In genomic region chr5:133222040-133222439, GRCh38 we compare ENCODE assay signal across 21 cellular contexts.
A peak's percentile ranks its signal among the peaks of the same experiment; 100 is the strongest.
DNase-seq lines count a peak whose midpoint lies in the region; ATAC-seq, FAIRE-seq and TF ChIP-seq lines count a peak whose summit lies in the region.
"Had no signal": no experiment of that assay in that cellular context is flagged by ENCODE, and none has a peak within 500 bp of the region (broad histone marks: within the 10 kb centered on the region; RNA-seq: fewer than 3 reads in every experiment).

No MANE protein-coding gene starts in this region.

- POLR2A ChIA-PET in A549 (lab: Yijun Ruan, JAX): no interaction called here

- TF ChIP-seq CTCF in A549 (IDR thresholded peaks at IDR 0.05): no peak
- no peak for TF ChIP-seq CTCF in chondrocyte (IDR thresholded peaks at IDR 0.05)
- TF ChIP-seq CTCF in neural cell (IDR thresholded peaks at IDR 0.05; ENCODE audit: poor library complexity, severe bottlenecking): no peak

- ATAC-seq in A549 (no peak), HG02678 (IDR thresholded peaks at IDR 0.05; ENCODE audit: unreplicated experiment) (no peak), HG03432 (IDR thresholded peaks at IDR 0.05; ENCODE audit: unreplicated experiment) (no peak), HG02840 (IDR thresholded peaks at IDR 0.05; ENCODE audit: low FRiP score, unreplicated experiment) (no peak)
- ATAC-seq: HCT116 had no signal

- no peaks in the 10 kb centered on the region for H3K9me3 Mint-ChIP-seq in chondrocyte (ENCODE audit: low read depth)
- H3K9me3 Mint-ChIP-seq: CD4-positive, alpha-beta memory T cell had no signal

- H3K4me3 ChIP-seq in A549: no peak overlapping the region
- no peak overlapping the region for H3K4me3 ChIP-seq in BLaER1 treated with 17β-estradiol and CSF1 and Interleukin-3, amounts not matched to agents 10 nM and 100 nM
- peak overlapping the region; percentile 40 for H3K4me3 ChIP-seq in neural cell (ENCODE audit: low read length)

- H3K9me2 ChIP-seq in neural cell (ENCODE audit: insufficient read depth, low read length): no peaks in the 10 kb centered on the region
- H3K9me2 ChIP-seq: SK-N-SH had no signal

- no peaks in the 10 kb centered on the region for H3K36me3 Mint-ChIP-seq in chondrocyte (ENCODE audit: low read depth)
- H3K36me3 Mint-ChIP-seq: CD4-positive, alpha-beta memory T cell had no signal

- H3K9me3 ChIP-seq in A549 (no peaks in the 10 kb centered on the region), neural cell (ENCODE audit: low read length) (no peaks in the 10 kb centered on the region)
- no peaks in the 10 kb centered on the region for H3K9me3 ChIP-seq in BLaER1 treated with 17β-estradiol and CSF1 and Interleukin-3, amounts not matched to agents 10 nM and 100 nM (replicated peaks in 1 of 11)
- H3K9me3 ChIP-seq: Caco-2, SK-N-SH had no signal

- H2AFZ ChIP-seq in neural cell (ENCODE audit: low read depth, low read length): no peak overlapping the region

- peaks cover 35% of the 10 kb centered on the region for H3K4me1 Mint-ChIP-seq in chondrocyte (ENCODE audit: low read depth)

- no peak overlapping the region for H3K4me3 Mint-ChIP-seq in chondrocyte (ENCODE audit: unreplicated experiment)
- H3K4me3 Mint-ChIP-seq: CD4-positive, alpha-beta memory T cell had no signal

- TF ChIP-seq RAD21 in A549 (conservative IDR thresholded peaks at IDR 0.05 in 1 of 2, IDR thresholded peaks at IDR 0.05 in 1 of 2): no peak
- no peak for TF ChIP-seq RAD21 in neural cell (conservative IDR thresholded peaks at IDR 0.05)

- no peaks in the 10 kb centered on the region for H3K27me3 Mint-ChIP-seq in chondrocyte (ENCODE audit: low read depth)

- no peaks in the 10 kb centered on the region for H3K36me3 ChIP-seq in BLaER1 treated with 17β-estradiol and CSF1 and Interleukin-3, amounts not matched to agents 10 nM and 100 nM
- no peaks in the 10 kb centered on the region for H3K36me3 ChIP-seq in neural cell (ENCODE audit: insufficient read depth, low read length)

- CTCF ChIA-PET in A549 (lab: Yijun Ruan, JAX): interaction anchor here (2.1 kb wide), 1 partner anchor 26 kb away, joined by 14 read pairs; no protein-coding TSS in a partner anchor

- no peaks in the 10 kb centered on the region for H3K79me2 ChIP-seq in neural cell (replicated peaks; ENCODE audit: insufficient read depth, low read length)

- H3K4me2 ChIP-seq in A549 (no peak overlapping the region), neural cell (ENCODE audit: low read length) (peak overlapping the region; percentile 40)
- H3K4me2 ChIP-seq in BLaER1 treated with 17β-estradiol and CSF1 and Interleukin-3, amounts not matched to agents 10 nM and 100 nM: peak overlapping the region; percentile 32 to 81 (median 64); a peak in 18 of 22 replicates
- H3K4me2 ChIP-seq: KMS-11, SK-N-SH had no signal

- H3K27ac ChIP-seq in A549: peak overlapping the region; percentile 63 to 66; a peak in 4 of 6 replicates
- peak overlapping the region in 2 of 11 experiments; percentile 21 to 40; a peak in 2 of 22 replicates for H3K27ac ChIP-seq in BLaER1 treated with 17β-estradiol and CSF1 and Interleukin-3, amounts not matched to agents 10 nM and 100 nM
- H3K27ac ChIP-seq in neural cell (ENCODE audit: low read length): peak overlapping the region; percentile 76
- H3K27ac ChIP-seq: KMS-11, RWPE1 had no signal

- peaks cover 0 to 8% (median 0%) of the 10 kb centered on the region in 11 experiments; a peak in 1 of 22 replicates for H3K27me3 ChIP-seq in BLaER1 treated with 17β-estradiol and CSF1 and Interleukin-3, amounts not matched to agents 10 nM and 100 nM
- H3K27me3 ChIP-seq in neural cell (ENCODE audit: insufficient read depth, low read depth, low read length): no peaks in the 10 kb centered on the region

- TF ChIP-seq POLR2A in A549 (IDR thresholded peaks at IDR 0.05; ENCODE audit: low read length): no peak

- peaks cover 42% of the 10 kb centered on the region for H3K4me1 ChIP-seq in A549
- peaks cover 17 to 50% (median 46%) of the 10 kb centered on the region in 10 experiments for H3K4me1 ChIP-seq in BLaER1 treated with 17β-estradiol and CSF1 and Interleukin-3, amounts not matched to agents 10 nM and 100 nM

- FAIRE-seq in A549 (lab: Jason Lieb, UNC): no peak

- peak overlapping the region; percentile 2 for H3K27ac Mint-ChIP-seq in chondrocyte (ENCODE audit: unreplicated experiment)
- H3K27ac Mint-ChIP-seq: CD4-positive, alpha-beta memory T cell had no signal

- no peak for DNase-seq in A549 (ENCODE audit: low read depth in 1 of 2, low spot score in 1 of 2)
- no peak for DNase-seq in chondrocyte (ENCODE audit: low spot score)
- no peak for DNase-seq in hypothalamus (lab: John Stamatoyannopoulos, UW)
- DNase-seq: Caco-2; CD4-positive, alpha-beta memory T cell; DMS 273 treated with DMSO at 0.1 percent for 48 hours; DMS79 treated with DMSO at 0.1 percent for 48 hours; NCI-H1092 treated with DMSO at 0.1 percent for 48 hours; NCI-H2029 treated with DMSO at 0.1 percent for 48 hours; NCI-H510A; NCI-H748 treated with DMSO at 0.1 percent for 48 hours; SIG-M5; SK-N-SH had no signal

- no peaks in the 10 kb centered on the region for H3F3A ChIP-seq in neural cell (ENCODE audit: insufficient read depth, low read length, poor library complexity, severe bottlenecking)

- WGBS in A549 (ENCODE audit: missing lambda C conversion rate): 95% methylated on average over 6 of the region's 6 CpGs

- TF ChIP-seq EP300 in A549 (IDR thresholded peaks at IDR 0.05) (no peak), neural cell (conservative IDR thresholded peaks at IDR 0.05; ENCODE audit: poor library complexity, severe bottlenecking) (no peak)

- H3K9ac ChIP-seq in BLaER1 treated with 17β-estradiol and CSF1 and Interleukin-3, amounts not matched to agents 10 nM and 100 nM: peak overlapping the region in 2 of 11 experiments; percentile 18 to 20; a peak in 2 of 22 replicates
- H3K9ac ChIP-seq in neural cell (ENCODE audit: low read length): peak overlapping the region; percentile 37
- H3K9ac ChIP-seq: KMS-11, SK-N-SH had no signal

- no peaks in the 10 kb centered on the region for H4K20me1 ChIP-seq in BLaER1 treated with 17β-estradiol and CSF1 and Interleukin-3, amounts not matched to agents 10 nM and 100 nM
- no peaks in the 10 kb centered on the region for H4K20me1 ChIP-seq in neural cell (ENCODE audit: insufficient read depth)

TF ChIP-seq in A549, 52 proteins besides CTCF, POLR2A, EP300 and RAD21:
- no peak for TF ChIP-seq CHD2 (IDR thresholded peaks at IDR 0.05; ENCODE audit: low read length, partially characterized antibody)
- no peak for TF ChIP-seq FOSB (CRISPR knock-in tag; IDR thresholded peaks at IDR 0.05)
- TF ChIP-seq TP53 (CRISPR knock-in tag; IDR thresholded peaks at IDR 0.05): no peak
- TF ChIP-seq MAFK (IDR thresholded peaks at IDR 0.05; ENCODE audit: partially characterized antibody): no peak
- TF ChIP-seq ATOH8 (CRISPR knock-in tag; IDR thresholded peaks at IDR 0.05; ENCODE audit: low read depth): no peak

TF ChIP-seq in neural cell, 6 proteins besides CTCF, POLR2A, EP300 and RAD21:
- TF ChIP-seq POLR2AphosphoS5 (IDR thresholded peaks at IDR 0.05): no peak
- no peak for TF ChIP-seq MXI1 (conservative IDR thresholded peaks at IDR 0.05; ENCODE audit: poor library complexity, severe bottlenecking)
- TF ChIP-seq SMC3 (conservative IDR thresholded peaks at IDR 0.05; ENCODE audit: poor library complexity): no peak
- no peak for TF ChIP-seq TAF1 (IDR thresholded peaks at IDR 0.05; ENCODE audit: low read depth)
